16 cellular contexts compared by ENCODE assay signal in genomic region chr16:1279081-1279944, GRCh38. TPM values are rescaled to one million over a fixed set of nuclear protein-coding genes. Genes with fewer than 3 reads are reported as not detected.
DNase-seq lines count a peak whose midpoint lies in the region; ATAC-seq and TF ChIP-seq lines count a peak whose summit lies in the region.
"Had no signal": no experiment of that assay in that cellular context is flagged by ENCODE, and none has a peak within 500 bp of the region (broad histone marks: within the 10 kb centered on the region; RNA-seq: fewer than 3 reads in every experiment).

No MANE protein-coding gene starts in this region.

- TF ChIP-seq POLR2A in erythroblast (IDR thresholded peaks at IDR 0.05; ENCODE audit: low read length) = no peak
- TF ChIP-seq POLR2A in lower leg skin (IDR thresholded peaks at IDR 0.05) = no peak

- peaks cover 9% of the 10 kb centered on the region for H3K27me3 Mint-ChIP-seq in activated naive CD4-positive, alpha-beta T cell treated with anti-CD3 and anti-CD28 coated beads, Interleukin-2, amount 50 U/mL, for 24 hours
- peaks cover 10% of the 10 kb centered on the region for H3K27me3 Mint-ChIP-seq in neural progenitor cell (ENCODE audit: insufficient read depth, low read depth)
- peaks cover 35 to 67% of the 10 kb centered on the region in 2 donors for H3K27me3 Mint-ChIP-seq in stimulated activated naive B cell treated with anti-CD40 and anti-IgM and Interleukin-4, amounts not matched to agents 10 μg/mL and 1 μg/mL and 100 μg/mL, for 72 hours

- H3K9me3 ChIP-seq in RWPE2 (ENCODE audit: severe bottlenecking) (no peaks in the 10 kb centered on the region), neural progenitor cell (ENCODE audit: low read depth) (no peaks in the 10 kb centered on the region)
- H3K9me3 ChIP-seq: A549, Caco-2 had no signal

- no peak overlapping the region for H3K4me3 Mint-ChIP-seq in activated naive CD4-positive, alpha-beta T cell treated with anti-CD3 and anti-CD28 coated beads, Interleukin-2, amount 50 U/mL, for 24 hours
- no peak overlapping the region for H3K4me3 Mint-ChIP-seq in neural progenitor cell
- no peak overlapping the region for H3K4me3 Mint-ChIP-seq in stimulated activated naive B cell treated with anti-CD40 and anti-IgM and Interleukin-4, amounts not matched to agents 10 μg/mL and 1 μg/mL and 100 μg/mL, for 72 hours
- H3K4me3 Mint-ChIP-seq: CD8-positive, alpha-beta memory T cell; IgD-negative memory B cell had no signal

- peaks cover 5% of the 10 kb centered on the region for H3K27me3 ChIP-seq in RWPE2 (ENCODE audit: insufficient read depth, poor library complexity, severe bottlenecking)
- no peaks in the 10 kb centered on the region for H3K27me3 ChIP-seq in neural progenitor cell

- no peak overlapping the region for H2AFZ ChIP-seq in neural progenitor cell (replicated peaks)
- H2AFZ ChIP-seq: GM23248 had no signal

- H3K36me3 Mint-ChIP-seq in activated naive CD4-positive, alpha-beta T cell treated with anti-CD3 and anti-CD28 coated beads, Interleukin-2, amount 50 U/mL, for 24 hours = no peaks in the 10 kb centered on the region
- H3K36me3 Mint-ChIP-seq in activated naive CD4-positive, alpha-beta T cell treated with anti-CD3 and anti-CD28 coated beads, Interleukin-2, amount 50 U/mL, for 72 hours = no peaks in the 10 kb centered on the region
- H3K36me3 Mint-ChIP-seq in neural progenitor cell = no peaks in the 10 kb centered on the region
- no peaks in the 10 kb centered on the region for H3K36me3 Mint-ChIP-seq in stimulated activated naive B cell treated with anti-CD40 and anti-IgM and Interleukin-4, amounts not matched to agents 10 μg/mL and 1 μg/mL and 100 μg/mL, for 72 hours
- H3K36me3 Mint-ChIP-seq: CD8-positive, alpha-beta memory T cell; IgD-negative memory B cell had no signal

- H3K9ac ChIP-seq in neural progenitor cell = no peak overlapping the region
- H3K9ac ChIP-seq: GM23248 had no signal

- intact Hi-C loops in lower leg skin (cut with DNase I; ENCODE audit: low total_unique reads) = no loop called here

- TF ChIP-seq CTCF in RWPE2 (IDR thresholded peaks at IDR 0.05; ENCODE audit: poor library complexity, severe bottlenecking) = no peak
- TF ChIP-seq CTCF in neural progenitor cell (IDR thresholded peaks at IDR 0.05) = no peak
- TF ChIP-seq CTCF in lower leg skin (IDR thresholded peaks at IDR 0.05) = no peak

- H3K27ac Mint-ChIP-seq in activated naive CD4-positive, alpha-beta T cell treated with anti-CD3 and anti-CD28 coated beads, Interleukin-2, amount 50 U/mL, for 24 hours = peak overlapping the region; percentile 65
- H3K27ac Mint-ChIP-seq in activated naive CD4-positive, alpha-beta T cell treated with anti-CD3 and anti-CD28 coated beads, Interleukin-2, amount 50 U/mL, for 72 hours = no peak overlapping the region
- H3K27ac Mint-ChIP-seq in neural progenitor cell = no peak overlapping the region
- H3K27ac Mint-ChIP-seq in stimulated activated naive B cell treated with anti-CD40 and anti-IgM and Interleukin-4, amounts not matched to agents 10 μg/mL and 1 μg/mL and 100 μg/mL, for 72 hours = peak overlapping the region; percentile 45
- H3K27ac Mint-ChIP-seq: CD8-positive, alpha-beta memory T cell; IgD-negative memory B cell had no signal

- H3K4me1 Mint-ChIP-seq in activated naive CD4-positive, alpha-beta T cell treated with anti-CD3 and anti-CD28 coated beads, Interleukin-2, amount 50 U/mL, for 24 hours = no peaks in the 10 kb centered on the region
- peaks cover 10% of the 10 kb centered on the region for H3K4me1 Mint-ChIP-seq in neural progenitor cell
- H3K4me1 Mint-ChIP-seq in stimulated activated naive B cell treated with anti-CD40 and anti-IgM and Interleukin-4, amounts not matched to agents 10 μg/mL and 1 μg/mL and 100 μg/mL, for 72 hours = peaks cover 4% of the 10 kb centered on the region in 2 donors
- H3K4me1 Mint-ChIP-seq: CD8-positive, alpha-beta memory T cell had no signal

- H3K4me2 ChIP-seq in neural progenitor cell = peak overlapping the region; percentile 59
- H3K4me2 ChIP-seq: A549 had no signal

- peaks cover 6% of the 10 kb centered on the region for H3F3A ChIP-seq in neural progenitor cell (ENCODE audit: low read depth)

- H3K9me3 Mint-ChIP-seq in activated naive CD4-positive, alpha-beta T cell treated with anti-CD3 and anti-CD28 coated beads, Interleukin-2, amount 50 U/mL, for 24 hours = no peaks in the 10 kb centered on the region
- H3K9me3 Mint-ChIP-seq in activated naive CD4-positive, alpha-beta T cell treated with anti-CD3 and anti-CD28 coated beads, Interleukin-2, amount 50 U/mL, for 72 hours = peaks cover 0 to 5% of the 10 kb centered on the region in 2 donors
- H3K9me3 Mint-ChIP-seq in neural progenitor cell = peaks cover 4% of the 10 kb centered on the region
- no peaks in the 10 kb centered on the region for H3K9me3 Mint-ChIP-seq in stimulated activated naive B cell treated with anti-CD40 and anti-IgM and Interleukin-4, amounts not matched to agents 10 μg/mL and 1 μg/mL and 100 μg/mL, for 72 hours
- H3K9me3 Mint-ChIP-seq: IgD-negative memory B cell had no signal

- no peak overlapping the region for H3K27ac ChIP-seq in RWPE2 (ENCODE audit: poor library complexity, severe bottlenecking)
- no peak overlapping the region for H3K27ac ChIP-seq in neural progenitor cell
- H3K27ac ChIP-seq: 22Rv1, A549, GM23248 had no signal

- H3K4me1 ChIP-seq in RWPE2 (ENCODE audit: insufficient read depth, poor library complexity, severe bottlenecking) (no peaks in the 10 kb centered on the region), neural progenitor cell (peaks cover 14% of the 10 kb centered on the region)
- H3K4me1 ChIP-seq: A549, Caco-2 had no signal

- 77 to 85% methylated on average over 22 to 23 of the region's 30 CpGs for WGBS in lower leg skin, 2 donors

- no peak overlapping the region for H3K4me3 ChIP-seq in RWPE2 (ENCODE audit: severe bottlenecking)
- H3K4me3 ChIP-seq in neural progenitor cell = no peak overlapping the region
- H3K4me3 ChIP-seq in lower leg skin (ENCODE audit: low read depth, poor library complexity, severe bottlenecking) = no peak overlapping the region
- H3K4me3 ChIP-seq: A549, GM23248 had no signal

- no peak for DNase-seq in activated naive CD4-positive, alpha-beta T cell treated with anti-CD3 and anti-CD28 coated beads, Interleukin-2, amount 50 U/mL, for 72 hours (ENCODE audit: low spot score in 2 of 2)
- peak; percentile 61 for DNase-seq in RWPE2 (ENCODE audit: low spot score)
- no peak for DNase-seq in neural progenitor cell (ENCODE audit: low spot score)
- DNase-seq in stimulated activated naive B cell treated with anti-CD40 and anti-IgM and Interleukin-4, amounts not matched to agents 10 μg/mL and 1 μg/mL and 100 μg/mL, for 72 hours = no peak
- DNase-seq in erythroblast (lab: John Stamatoyannopoulos, UW) = no peak
- DNase-seq in lower leg skin (ENCODE audit: low spot score in 2 of 2) = no peak
- no peak for DNase-seq in iPS-NIHi7 (ENCODE audit: extremely low spot score)
- DNase-seq: AML-193; Caco-2; CD8-positive, alpha-beta memory T cell; GM23248 had no signal

- H3K36me3 ChIP-seq in RWPE2 (ENCODE audit: low read depth) (no peaks in the 10 kb centered on the region), neural progenitor cell (no peaks in the 10 kb centered on the region)

- no peaks in the 10 kb centered on the region for H3K79me2 ChIP-seq in neural progenitor cell (ENCODE audit: low read depth)

- H4K20me1 ChIP-seq in neural progenitor cell (ENCODE audit: low read depth) = no peaks in the 10 kb centered on the region

- ATAC-seq in activated naive CD4-positive, alpha-beta T cell treated with anti-CD3 and anti-CD28 coated beads, Interleukin-2, amount 50 U/mL, for 72 hours = no peak
- ATAC-seq in RWPE2 (ENCODE audit: low read depth) = no peak
- ATAC-seq in stimulated activated naive B cell treated with anti-CD40 and anti-IgM and Interleukin-4, amounts not matched to agents 10 μg/mL and 1 μg/mL and 100 μg/mL, for 72 hours (replicated peaks) = no peak

RNA-seq across cellular contexts. Expression of gene TPSD1, which starts 23.4 kb away (rescaled TPM):
- total RNA-seq in activated naive CD4-positive, alpha-beta T cell treated with anti-CD3 and anti-CD28 coated beads, Interleukin-2, amount 50 U/mL, for 72 hours = not detected
- total RNA-seq in neural progenitor cell (ENCODE audit: low replicate concordance) = not detected in 2 replicates
- 1 to 10 TPM in 3 of 4 donors, under 1 TPM in 1; 0.93 to 7.1 (median 2.4) TPM for total RNA-seq in lower leg skin
- total RNA-seq: Caco-2; CD8-positive, alpha-beta memory T cell; GM23248; HepG2 had no signal

RNA-seq across cellular contexts. Expression of gene UBE2I, which starts 30.1 kb away (rescaled TPM):
- 100 to 1,000 TPM; 205 to 246 TPM for total RNA-seq in activated naive CD4-positive, alpha-beta T cell treated with anti-CD3 and anti-CD28 coated beads, Interleukin-2, amount 50 U/mL, for 72 hours
- total RNA-seq in neural progenitor cell (ENCODE audit: low replicate concordance) (184 and 239 TPM in 2 replicates), lower leg skin (100 to 1,000 TPM in 1 of 4 donors, 10 to 100 TPM in 3; 42.1 to 138 (median 47.4) TPM)

RNA-seq across cellular contexts. Expression of gene TPSAB1, which starts 38.8 kb away (rescaled TPM):
- total RNA-seq in activated naive CD4-positive, alpha-beta T cell treated with anti-CD3 and anti-CD28 coated beads, Interleukin-2, amount 50 U/mL, for 72 hours = under 1 TPM; 0.64 to 0.77 TPM
- total RNA-seq in neural progenitor cell (ENCODE audit: low replicate concordance) (not detected in 2 replicates), lower leg skin (10 to 100 TPM; 16.4 to 93.5 (median 29.8) TPM)
- total RNA-seq: Caco-2; CD8-positive, alpha-beta memory T cell; GM23248; HepG2 had no signal

RNA-seq across cellular contexts. Expression of gene TPSB2, which starts 49.3 kb away (rescaled TPM):
- total RNA-seq in activated naive CD4-positive, alpha-beta T cell treated with anti-CD3 and anti-CD28 coated beads, Interleukin-2, amount 50 U/mL, for 72 hours = 1 to 10 TPM in 1 of 2 donors, not detected in 1; 1.3 TPM
- total RNA-seq in neural progenitor cell (ENCODE audit: low replicate concordance) (not detected in 2 replicates), lower leg skin (100 to 1,000 TPM in 1 of 4 donors, 10 to 100 TPM in 3; 10.5 to 158 (median 40.1) TPM)
- total RNA-seq: Caco-2; CD8-positive, alpha-beta memory T cell; GM23248; HepG2 had no signal

RNA-seq across cellular contexts. Expression of gene BAIAP3, which starts 54.1 kb away (rescaled TPM):
- 1 to 10 TPM in 1 of 2 donors, under 1 TPM in 1; 0.34 to 1.9 TPM for total RNA-seq in activated naive CD4-positive, alpha-beta T cell treated with anti-CD3 and anti-CD28 coated beads, Interleukin-2, amount 50 U/mL, for 72 hours
- total RNA-seq in neural progenitor cell (ENCODE audit: low replicate concordance) (0.34 and 4.0 TPM in 2 replicates), lower leg skin (1 to 10 TPM; 1.5 to 5.4 (median 2.4) TPM)

Comparison
In these comparisons a context has a peak if more than half of its experiments do, and no peak if none do; other contexts are left out.
1. H3K27ac Mint-ChIP-seq: peak in activated naive CD4-positive, alpha-beta T cell treated with anti-CD3 and anti-CD28 coated beads, Interleukin-2, amount 50 U/mL, for 24 hours (single experiment) and stimulated activated naive B cell treated with anti-CD40 and anti-IgM and Interleukin-4, amounts not matched to agents 10 μg/mL and 1 μg/mL and 100 μg/mL, for 72 hours (single experiment); none in activated naive CD4-positive, alpha-beta T cell treated with anti-CD3 and anti-CD28 coated beads, Interleukin-2, amount 50 U/mL, for 72 hours (0 of 2) and neural progenitor cell (single experiment).
2. RNA of gene TPSAB1, which starts 38.8 kb away (total RNA-seq): 16.4 to 93.5 TPM in lower leg skin; 0.64 to 0.77 TPM in activated naive CD4-positive, alpha-beta T cell treated with anti-CD3 and anti-CD28 coated beads, Interleukin-2, amount 50 U/mL, for 72 hours and not detected in neural progenitor cell; every median in the first group is over 4 times any median in the second.